8 cellular contexts compared by ENCODE assay signal in the genomic region with DNA sequence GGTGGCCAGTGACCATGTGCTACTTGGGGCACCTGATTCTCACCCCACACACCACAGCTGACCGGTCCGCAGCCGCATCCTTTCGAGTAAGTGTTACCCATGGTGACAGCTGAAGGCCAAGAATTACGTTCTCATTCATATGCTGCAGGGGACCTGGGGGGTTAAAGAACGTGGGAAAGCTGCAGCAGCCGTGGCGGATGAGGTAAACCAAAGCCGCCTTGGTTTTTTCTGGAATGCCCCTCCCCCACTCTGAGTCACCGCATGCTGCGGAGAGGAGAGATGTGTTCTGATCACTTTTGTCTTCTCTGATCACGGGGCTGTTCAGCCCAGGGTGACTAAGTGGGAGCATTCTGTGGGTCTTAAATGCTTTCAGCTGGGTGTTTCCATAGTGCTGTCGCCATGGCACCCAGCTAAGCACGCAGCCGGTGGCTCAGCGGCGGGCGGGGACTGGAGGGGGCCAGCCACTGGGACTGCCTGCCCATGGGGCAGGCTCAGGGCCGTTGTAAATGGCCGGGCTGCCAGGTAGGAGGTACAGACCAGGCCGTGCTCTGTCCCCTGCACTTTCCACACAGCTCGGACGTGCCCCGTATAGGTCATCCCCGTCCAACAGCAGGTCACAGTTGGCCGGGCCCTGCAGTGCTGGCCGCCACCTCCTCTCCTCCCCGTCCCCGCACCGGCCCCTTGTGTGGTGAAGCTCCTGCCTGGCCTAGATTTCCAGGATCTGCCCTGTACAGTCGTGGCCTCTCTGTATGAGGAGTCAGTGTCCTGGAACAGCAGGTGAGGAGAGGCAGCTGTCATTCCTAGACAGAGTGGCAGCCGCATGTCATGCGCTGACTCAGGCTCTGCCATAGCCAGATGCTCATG.
A peak's percentile ranks its signal among the peaks of the same experiment; 100 is the strongest.
DNase-seq lines count a peak whose midpoint lies in the region; ATAC-seq and TF ChIP-seq lines count a peak whose summit lies in the region.

No MANE protein-coding gene starts in this region.

- no peak overlapping the region for H3K4me3 Mint-ChIP-seq in CD14-positive monocyte

- peaks cover 42% of the 10 kb centered on the region for H3K4me1 Mint-ChIP-seq in CD14-positive monocyte

- H3K27ac ChIP-seq in SJCRH30 (peak overlapping the region; percentile 75), thymus (ENCODE audit: low read depth) (peak overlapping the region; percentile 9)

- H3K9me3 ChIP-seq in SJCRH30 (replicated peaks), result no peaks in the 10 kb centered on the region
- no peaks in the 10 kb centered on the region for H3K9me3 ChIP-seq in thymus (ENCODE audit: control insufficient read depth)

- no peak for ATAC-seq in HG03571 (IDR thresholded peaks at IDR 0.05; ENCODE audit: unreplicated experiment)

- intact Hi-C loops in CD14-positive monocyte (cut with micrococcal nuclease), result loop anchor here (2.0 to 5.0 kb wide), 2 partner anchors 60 to 63 kb away; a partner anchor contains a TSS

- peaks cover 0 to 8% of the 10 kb centered on the region in 2 donors for H3K36me3 Mint-ChIP-seq in CD14-positive monocyte

- TF ChIP-seq CTCF in CD14-positive monocyte (IDR thresholded peaks at IDR 0.05), result no peak

- H3K4me3 ChIP-seq in SJCRH30 (no peak overlapping the region; the same call in 1 of the 2 replicates), thymus (ENCODE audit: low read length) (no peak overlapping the region)

- 79% methylated on average over 33 of the region's 33 CpGs for WGBS in thymus

- H3K27me3 ChIP-seq in SJCRH30, result no peaks in the 10 kb centered on the region
- no peaks in the 10 kb centered on the region for H3K27me3 ChIP-seq in thymus (ENCODE audit: control insufficient read depth, insufficient read depth)

- peak; percentile 92 for DNase-seq in CD14-positive monocyte (ENCODE audit: low spot score)
- DNase-seq in LoVo (ENCODE audit: low spot score), result peak; percentile 31
- peak; percentile 98 to 99 for DNase-seq in SJCRH30
- peak; percentile 80 for DNase-seq in activated naive CD4-positive, alpha-beta T cell treated with anti-CD3 and anti-CD28 coated beads, Interleukin-2, amount 50 U/mL, for 16 hours
- peak; percentile 75 for DNase-seq in glomerular endothelial cell (ENCODE audit: extremely low read depth, low read depth, low spot score)
- DNase-seq in pons (ENCODE audit: low spot score), result peak; percentile 68

- H3K9me3 Mint-ChIP-seq in CD14-positive monocyte, result no peaks in the 10 kb centered on the region

- peaks cover 51% of the 10 kb centered on the region for H3K4me1 ChIP-seq in SJCRH30
- H3K4me1 ChIP-seq in thymus (ENCODE audit: control insufficient read depth, insufficient read depth, low read length), result no peaks in the 10 kb centered on the region

- H3K27me3 Mint-ChIP-seq in CD14-positive monocyte (ENCODE audit: low read depth in 3 of 3), result peaks cover 3 to 12% (median 8%) of the 10 kb centered on the region in 3 donors

- peak overlapping the region in 6 of 7 donors; percentile 20 to 82 (median 40) for H3K27ac Mint-ChIP-seq in CD14-positive monocyte

- H3K36me3 ChIP-seq in SJCRH30 (no peaks in the 10 kb centered on the region), thymus (ENCODE audit: control insufficient read depth, insufficient read depth) (no peaks in the 10 kb centered on the region)

Comparison
In these comparisons a context has a peak if more than half of its experiments do, and no peak if none do; other contexts are left out.
1. DNase-seq: peak in every context shown above with its lines; median percentile 98 in SJCRH30; 92 in CD14-positive monocyte; 80 in activated naive CD4-positive, alpha-beta T cell treated with anti-CD3 and anti-CD28 coated beads, Interleukin-2, amount 50 U/mL, for 16 hours; 75 in glomerular endothelial cell; 68 in pons; 31 in LoVo.